11 cellular contexts compared by ENCODE assay signal in the genomic region with DNA sequence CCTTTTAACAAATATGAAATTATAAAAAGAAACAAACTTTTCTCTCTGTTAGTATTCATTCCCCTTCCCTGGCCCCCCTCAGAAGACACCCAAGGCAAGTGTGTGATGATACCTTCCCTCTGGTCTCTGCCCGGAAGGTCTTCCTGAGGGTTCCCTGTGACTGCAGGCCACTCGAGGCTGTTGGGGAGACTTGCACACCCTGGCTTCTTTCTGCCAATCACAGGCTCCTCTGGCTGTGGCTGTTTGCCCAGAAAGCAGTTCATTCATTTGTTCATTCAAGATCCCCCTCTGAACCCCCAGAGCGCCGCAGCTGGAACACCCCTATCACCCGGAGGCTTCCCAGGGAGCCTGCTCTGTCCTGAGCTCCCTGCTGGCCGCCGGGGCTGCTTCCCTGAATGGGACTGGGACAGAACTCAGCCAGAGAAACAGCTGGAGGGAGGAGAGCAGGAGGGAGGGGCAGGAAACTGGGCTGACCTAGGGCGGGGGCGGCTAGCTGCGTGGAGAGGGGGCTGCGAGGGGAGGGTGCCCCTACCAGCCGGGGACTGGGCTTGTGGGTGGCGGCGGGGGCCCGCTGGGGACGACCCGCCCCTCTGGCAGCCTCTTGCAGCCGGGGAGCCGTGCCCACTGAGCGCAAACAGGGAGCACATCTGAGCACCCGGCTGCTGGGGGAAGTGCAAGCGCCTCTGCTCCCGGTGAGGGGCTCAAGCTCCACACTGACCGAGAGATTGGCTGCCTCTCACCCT. TPM values are rescaled to one million over a fixed set of nuclear protein-coding genes. Genes with fewer than 3 reads are reported as not detected.
DNase-seq lines count a peak whose midpoint lies in the region; ATAC-seq, FAIRE-seq and TF ChIP-seq lines count a peak whose summit lies in the region.
"Had no signal": no experiment of that assay in that cellular context is flagged by ENCODE, and none has a peak within 500 bp of the region (broad histone marks: within the 10 kb centered on the region; RNA-seq: fewer than 3 reads in every experiment).

A gene with protein sequence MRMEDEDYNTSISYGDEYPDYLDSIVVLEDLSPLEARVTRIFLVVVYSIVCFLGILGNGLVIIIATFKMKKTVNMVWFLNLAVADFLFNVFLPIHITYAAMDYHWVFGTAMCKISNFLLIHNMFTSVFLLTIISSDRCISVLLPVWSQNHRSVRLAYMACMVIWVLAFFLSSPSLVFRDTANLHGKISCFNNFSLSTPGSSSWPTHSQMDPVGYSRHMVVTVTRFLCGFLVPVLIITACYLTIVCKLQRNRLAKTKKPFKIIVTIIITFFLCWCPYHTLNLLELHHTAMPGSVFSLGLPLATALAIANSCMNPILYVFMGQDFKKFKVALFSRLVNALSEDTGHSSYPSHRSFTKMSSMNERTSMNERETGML (minus strand): TSS at position 397 of the 743 bp plus-strand sequence. CDS start 45,720 bp downstream, outside the sequence.

- no peak within 1 kb of the TSS for H3K14ac ChIP-seq in H1 (ENCODE audit: insufficient read length)

- H3K9ac ChIP-seq in HUES6 (ENCODE audit: low read length) (no peak within 1 kb of the TSS), H1 (replicated peaks in 1 of 4; ENCODE audit: extremely low read depth in 1 of 4, low read depth in 3 of 4, low read length in 3 of 4) (no peak within 1 kb of the TSS), subcutaneous abdominal adipose tissue (ENCODE audit: low read length in 5 of 5) (peak within 1 kb of the TSS in 3 of 5 donors; percentile 32 to 44 (median 37))

- no peaks in the 10 kb centered on the region for H4K20me1 ChIP-seq in H1 (replicated peaks in 1 of 2; ENCODE audit: control insufficient read depth in 1 of 2, insufficient read depth in 2 of 2, low read length in 2 of 2)

- peak within 1 kb of the TSS; percentile 49 for H3K4me3 ChIP-seq in HUES6 (ENCODE audit: low read depth, low read length)
- peak within 1 kb of the TSS in 1 of 4 experiments; percentile 25; a peak in 2 of 8 replicates for H3K4me3 ChIP-seq in H1 (ENCODE audit: extremely low read depth in 1 of 4, insufficient read depth in 2 of 4, low read depth in 3 of 4, low read length in 4 of 4)
- H3K4me3 ChIP-seq in subcutaneous abdominal adipose tissue (ENCODE audit: low read depth in 1 of 5, low read length in 5 of 5): peak within 1 kb of the TSS; percentile 51 to 66 (median 60)

- H2BK15ac ChIP-seq in H1 (ENCODE audit: low read length): peak within 1 kb of the TSS; percentile 5; the same call in 1 of the 2 replicates

- H3K9me3 ChIP-seq in HUES6 (ENCODE audit: control insufficient read depth, insufficient read depth, low read depth, low read length) (peaks cover 3% of the 10 kb centered on the region; the same call in 1 of the 2 replicates), H1 (ENCODE audit: insufficient read depth in 2 of 2, low read depth in 1 of 2, low read length in 1 of 2) (no peaks in the 10 kb centered on the region), subcutaneous abdominal adipose tissue (ENCODE audit: control insufficient read depth in 5 of 5, low read length in 5 of 5) (no peaks in the 10 kb centered on the region)

- WGBS in H1 (ENCODE audit: extremely low coverage in 1 of 2, insufficient coverage in 1 of 2, insufficient read length in 1 of 2, insufficient replicate concordance in 2 of 2, low coverage in 1 of 2, low lambda C conversion rate in 2 of 2, missing lambda C conversion rate in 1 of 2), 2 experiments: 65% methylated on average over 9 of the region's 24 CpGs; no CpG with 5 or more reads in 1 of the 2 experiments

- peak within 1 kb of the TSS; percentile 9 for H2BK120ac ChIP-seq in H1 (replicated peaks; ENCODE audit: low read depth, low read length)

- CTCF ChIA-PET in H1 (lab: Charles Lee; ENCODE audit: partially characterized antibody): interaction anchor here (0.7 to 1.4 kb wide), 5 partner anchors 43 to 693 kb away, joined by 3 to 4 read pairs (median 3); no protein-coding TSS in a partner anchor

- FAIRE-seq in H1 (lab: Jason Lieb, UNC): no peak
- no peak for FAIRE-seq in GM19239 (lab: Jason Lieb, UNC)

- H3K18ac ChIP-seq in H1 (ENCODE audit: extremely low read depth, low read length): peak within 1 kb of the TSS; percentile 68

- no peaks in the 10 kb centered on the region for H3K79me1 ChIP-seq in H1 (ENCODE audit: low read depth, low read length)

- no peak for TF ChIP-seq POLR2A in H1 (IDR thresholded peaks at IDR 0.05; ENCODE audit: control extremely low read depth in 1 of 2, low read depth in 2 of 2, low read length in 2 of 2)

- no peaks in the 10 kb centered on the region for H3K79me2 ChIP-seq in H1 (ENCODE audit: control insufficient read depth in 1 of 2, insufficient read depth in 2 of 2, low read length in 2 of 2)

- no peaks in the 10 kb centered on the region for H3K27me3 ChIP-seq in HUES6 (ENCODE audit: control insufficient read depth, insufficient read depth, low read length)
- no peaks in the 10 kb centered on the region for H3K27me3 ChIP-seq in H1 (replicated peaks in 1 of 4; ENCODE audit: control insufficient read depth in 3 of 4, extremely low read depth in 1 of 4, insufficient read depth in 3 of 4, low read length in 3 of 4)
- H3K27me3 ChIP-seq in subcutaneous abdominal adipose tissue (ENCODE audit: control insufficient read depth in 5 of 5, insufficient read depth in 4 of 5, low read length in 5 of 5): peaks cover 0 to 13% (median 3%) of the 10 kb centered on the region in 5 donors

- TF ChIP-seq CTCF in H1 (IDR thresholded peaks at IDR 0.05; ENCODE audit: control extremely low read depth in 1 of 3, insufficient read depth in 1 of 3, low read depth in 1 of 3, low read length in 3 of 3): no peak

- H3K4me1 ChIP-seq in HUES6 (ENCODE audit: control insufficient read depth, insufficient read depth, low read length): peaks cover 26% of the 10 kb centered on the region
- peaks cover 0 to 9% (median 5%) of the 10 kb centered on the region in 4 experiments; a peak in 4 of 7 replicates for H3K4me1 ChIP-seq in H1 (replicated peaks in 1 of 4; ENCODE audit: control insufficient read depth in 3 of 4, insufficient read depth in 4 of 4, low read length in 3 of 4)
- H3K4me1 ChIP-seq in subcutaneous abdominal adipose tissue (ENCODE audit: control insufficient read depth in 5 of 5, insufficient read depth in 5 of 5, low read length in 5 of 5): peaks cover 4 to 27% (median 21%) of the 10 kb centered on the region in 5 donors

- no peak within 1 kb of the TSS for H3K56ac ChIP-seq in H1 (replicated peaks; ENCODE audit: insufficient read length, low read depth, low read length)

- H3K27ac ChIP-seq in HUES6 (ENCODE audit: low read depth, low read length) (no peak within 1 kb of the TSS), H1 (ENCODE audit: low read depth, low read length) (no peak within 1 kb of the TSS), subcutaneous abdominal adipose tissue (ENCODE audit: low read depth, low read length) (peak within 1 kb of the TSS; percentile 46)

- H4K8ac ChIP-seq in H1 (ENCODE audit: extremely low read depth, insufficient read depth, low read length): no peak within 1 kb of the TSS

- H4K5ac ChIP-seq in H1 (ENCODE audit: insufficient read length, low read depth, low read length): no peak within 1 kb of the TSS

- H2AK5ac ChIP-seq in H1 (ENCODE audit: low read depth, low read length): peak within 1 kb of the TSS; percentile 46; the same call in 1 of the 2 replicates

- H4K91ac ChIP-seq in H1 (replicated peaks; ENCODE audit: insufficient read length, low read length): peak within 1 kb of the TSS; percentile 57

- H2BK5ac ChIP-seq in H1 (ENCODE audit: low read depth, low read length): peak within 1 kb of the TSS; percentile 68; the same call in 1 of the 2 replicates

- H3K4ac ChIP-seq in H1 (replicated peaks; ENCODE audit: insufficient read length, low read depth, low read length): peak within 1 kb of the TSS; percentile 10

- TF ChIP-seq EP300 in H1 (IDR thresholded peaks at IDR 0.05; ENCODE audit: borderline replicate concordance in 1 of 2, low read depth in 2 of 2, low read length in 2 of 2): no peak

- no peak for TF ChIP-seq RAD21 in H1 (IDR thresholded peaks at IDR 0.05 in 1 of 2, conservative IDR thresholded peaks at IDR 0.05 in 1 of 2; ENCODE audit: low read depth in 2 of 2, low read length in 2 of 2)

- no peak for ATAC-seq in GM21526 (IDR thresholded peaks at IDR 0.05; ENCODE audit: low FRiP score, unreplicated experiment)
- ATAC-seq: naive thymus-derived CD8-positive, alpha-beta T cell had no signal

- H3K4me2 ChIP-seq in H1 (ENCODE audit: insufficient read depth in 1 of 2, low read depth in 2 of 2, low read length in 2 of 2): peak within 1 kb of the TSS; percentile 31 to 53

- H2AFZ ChIP-seq in H1 (ENCODE audit: low read length): peak within 1 kb of the TSS; percentile 85

- H3K23ac ChIP-seq in H1 (ENCODE audit: insufficient read length): no peak within 1 kb of the TSS

- peak within 1 kb of the TSS; percentile 44; the same call in 1 of the 2 replicates for H2BK20ac ChIP-seq in H1 (ENCODE audit: low read length)

- peaks cover 3% of the 10 kb centered on the region; the same call in 1 of the 2 replicates for H3K36me3 ChIP-seq in HUES6 (ENCODE audit: control insufficient read depth, insufficient read depth, low read length)
- H3K36me3 ChIP-seq in H1 (ENCODE audit: control insufficient read depth in 2 of 4, insufficient read depth in 4 of 4, low read length in 3 of 4): no peaks in the 10 kb centered on the region
- H3K36me3 ChIP-seq in subcutaneous abdominal adipose tissue (ENCODE audit: control insufficient read depth in 5 of 5, insufficient read depth in 5 of 5, low read length in 5 of 5): no peaks in the 10 kb centered on the region

- H2BK12ac ChIP-seq in H1 (ENCODE audit: low read depth, low read length): peak within 1 kb of the TSS; percentile 86; the same call in 1 of the 2 replicates

- DNase-seq in H1 (ENCODE audit: low read depth in 1 of 2, low spot score in 2 of 2) (peak in 1 of 2 experiments; percentile 58), medulla oblongata (ENCODE audit: extremely low spot score) (peak; percentile 27), NCI-H226 (no peak), GM19239 (ENCODE audit: insufficient read length, low spot score) (no peak)
- DNase-seq in stimulated activated CD4-positive, alpha-beta T cell treated with anti-CD3 and anti-CD28 coated beads, Interleukin-2, amount 100 ng/mL, for 48 hours: no peak
- DNase-seq: activated CD4-positive, alpha-beta memory T cell treated with anti-CD3 and anti-CD28 coated beads for 36 hours; KBM-7; naive thymus-derived CD8-positive, alpha-beta T cell had no signal

- POLR2A ChIA-PET in H1 (lab: Charles Lee; ENCODE audit: partially characterized antibody): no interaction called here

- H3K23me2 ChIP-seq in H1 (ENCODE audit: low read depth, low read length): no peaks in the 10 kb centered on the region; the same call in 1 of the 2 replicates

RNA-seq across cellular contexts. Expression of the gene that starts here (rescaled TPM):
- total RNA-seq in H1 (2021; fragmentation: NEBNext Ultra II Directional; extraction: Animal tissue kit (Norgen Biotek cat#: 25700)): 1.7 and 2.1 TPM in 2 replicates
- polyA plus RNA-seq in H1 (2011; rRNA removed): 2.8 and 2.9 TPM in 2 replicates
- 1.3 TPM for polyA plus RNA-seq in H1 (2011; cell fraction: cytosol; rRNA removed)
- polyA plus RNA-seq in H1 (2011; cell fraction: nucleus; rRNA removed): 1.8 TPM
- 0.69 to 2.0 TPM (median 1.2 TPM) in 4 replicates for polyA plus RNA-seq in H1 (2012, experiment 1 of 2)
- polyA plus RNA-seq in H1 (2012, experiment 2 of 2): 0.59 TPM
- polyA plus RNA-seq in H1 (2013, experiment 1 of 2): 1.4 TPM
- 1.7 TPM for polyA plus RNA-seq in H1 (2013, experiment 2 of 2)
- polyA minus RNA-seq in H1 (2011; rRNA and poly(A)+ RNA removed): 10.8 and 12.2 TPM in 2 replicates
- 0.81 TPM for polyA minus RNA-seq in H1 (2011; cell fraction: cytosol; rRNA and poly(A)+ RNA removed)
- polyA minus RNA-seq in H1 (2011; cell fraction: nucleus; rRNA and poly(A)+ RNA removed): 1.7 TPM
- total RNA-seq: activated CD4-positive, alpha-beta memory T cell treated with anti-CD3 and anti-CD28 coated beads for 36 hours had no signal

Comparison
In these comparisons a context has a peak if more than half of its experiments do, and no peak if none do; other contexts are left out.
1. H3K9ac ChIP-seq: peak in subcutaneous abdominal adipose tissue (3 of 5); none in HUES6 (single experiment) and H1 (0 of 4).